9 cellular contexts compared by ENCODE assay signal in genomic region chr1:109786531-109787021, GRCh38. TPM values are rescaled to one million over a fixed set of nuclear protein-coding genes. Genes with fewer than 3 reads are reported as not detected.
DNase-seq lines count a peak whose midpoint lies in the region; ATAC-seq and TF ChIP-seq lines count a peak whose summit lies in the region.
"Had no signal": no experiment of that assay in that cellular context is flagged by ENCODE, and none has a peak within 500 bp of the region (broad histone marks: within the 10 kb centered on the region; RNA-seq: fewer than 3 reads in every experiment).

No MANE protein-coding gene starts in this region.

- H3K36me3 ChIP-seq in duodenal mucosa (ENCODE audit: control insufficient read depth in 1 of 2, insufficient read depth in 2 of 2, low read length in 2 of 2): no peaks in the 10 kb centered on the region
- H3K36me3 ChIP-seq: neutrophil had no signal

- H3K4me1 ChIP-seq in duodenal mucosa (ENCODE audit: control insufficient read depth in 1 of 2, insufficient read depth in 2 of 2, low read length in 2 of 2): peaks cover 49 to 59% of the 10 kb centered on the region in 2 donors

- no peaks in the 10 kb centered on the region for H3K27me3 ChIP-seq in duodenal mucosa (ENCODE audit: control insufficient read depth in 1 of 2, insufficient read depth in 2 of 2, low read length in 2 of 2)
- H3K27me3 ChIP-seq: neutrophil had no signal

- TF ChIP-seq CTCF in omental fat pad (IDR thresholded peaks at IDR 0.05): no peak

- DNase-seq in DMS53 treated with DMSO at 0.1 percent for 48 hours (lab: John Stamatoyannopoulos, UW; ENCODE audit: unreplicated experiment) (peak; percentile 7), LoVo (ENCODE audit: low spot score) (peak; percentile 20), omental fat pad (ENCODE audit: low spot score) (no peak), retina (no peak), cerebellar nuclear complex (lab: John Stamatoyannopoulos, UW) (no peak)
- DNase-seq: DMS 273 treated with DMSO at 0.1 percent for 48 hours had no signal

- no peak overlapping the region for H3K9ac ChIP-seq in duodenal mucosa (ENCODE audit: low read depth in 1 of 2, low read length in 2 of 2)

- H3K9me3 ChIP-seq in duodenal mucosa (ENCODE audit: control insufficient read depth in 1 of 2, low read length in 2 of 2): no peaks in the 10 kb centered on the region
- H3K9me3 ChIP-seq: neutrophil had no signal

- ATAC-seq in omental fat pad (ENCODE audit: low FRiP score): peak; percentile 43
- ATAC-seq in HG03432 (IDR thresholded peaks at IDR 0.05; ENCODE audit: unreplicated experiment): no peak

- peak overlapping the region in 1 of 2 donors; percentile 3 for H3K4me3 ChIP-seq in duodenal mucosa (ENCODE audit: low read depth in 1 of 2, low read length in 2 of 2)

- peak overlapping the region; percentile 28 for H3K27ac ChIP-seq in duodenal mucosa (ENCODE audit: low read depth, low read length)
- H3K27ac ChIP-seq: neutrophil had no signal

RNA-seq across cellular contexts. Expression of gene EPS8L3, which starts 22.9 kb away (rescaled TPM):
- total RNA-seq in omental fat pad: not detected

RNA-seq across cellular contexts. Expression of gene GSTM3, which starts 45.7 kb away (rescaled TPM):
- 100 to 1,000 TPM in 1 of 4 donors, 10 to 100 TPM in 3; 34.4 to 223 (median 62.8) TPM for total RNA-seq in omental fat pad

Comparison
In these comparisons a context has a peak if more than half of its experiments do, and no peak if none do; other contexts are left out.
1. DNase-seq: peak in DMS53 treated with DMSO at 0.1 percent for 48 hours (single experiment) and LoVo (single experiment); none in omental fat pad (single experiment), retina (single experiment) and cerebellar nuclear complex (0 of 2).